Comparison of ENCODE assay signal across 8 cellular contexts in genomic region chr15:90320062-90320884, GRCh38. TPM values are rescaled to one million over a fixed set of nuclear protein-coding genes. Genes with fewer than 3 reads are reported as not detected.
DNase-seq lines count a peak whose midpoint lies in the region; ATAC-seq, FAIRE-seq and TF ChIP-seq lines count a peak whose summit lies in the region.

No MANE protein-coding gene starts in this region.

- intact Hi-C loops in testis (cut with DNase I; ENCODE audit: low total_unique reads): no loop called here

- no peaks in the 10 kb centered on the region for H3K9me2 ChIP-seq in GM23338 (ENCODE audit: insufficient read depth)

- ATAC-seq in GM23338: peak; percentile 96

- H3K27me3 ChIP-seq in GM23338 (ENCODE audit: insufficient read depth) (no peaks in the 10 kb centered on the region), SJSA1 (replicated peaks) (no peaks in the 10 kb centered on the region), testis (no peaks in the 10 kb centered on the region)

- H3K36me3 Mint-ChIP-seq in GM23338 (ENCODE audit: low read depth): no peaks in the 10 kb centered on the region

- H3K27ac Mint-ChIP-seq in GM23338: peak overlapping the region; percentile 85

- DNase-seq in D721Med (ENCODE audit: insufficient read length, low spot score) (peak; percentile 66), GM23338 (ENCODE audit: low spot score) (peak; percentile 94), NAMALWA (ENCODE audit: low spot score) (peak; percentile 87), SJSA1 (ENCODE audit: low read depth in 1 of 2, low spot score in 2 of 2) (peak; percentile 80 to 84), globus pallidus (ENCODE audit: low spot score) (peak; percentile 87), nucleus accumbens (lab: John Stamatoyannopoulos, UW) (peak in 55 of 56 donors; percentile 20 to 86 (median 66)), testis (peak; percentile 88)
- DNase-seq in activated gamma-delta T cell treated with anti-CD3 and anti-CD28 coated beads, Interleukin-2, amount 50 U/mL, for 16 hours (ENCODE audit: low read depth): peak; percentile 42

- H3K9me3 ChIP-seq in SJSA1 (replicated peaks) (0 out of 2 replicates have a peak, but pooled peaks cover 2% of the 10 kb centered on the region), testis (no peaks in the 10 kb centered on the region)

- TF ChIP-seq CTCF in D721Med (IDR thresholded peaks at IDR 0.05; ENCODE audit: insufficient read depth, missing control alignments) (peak; percentile 98), GM23338 (conservative IDR thresholded peaks at IDR 0.05; ENCODE audit: low read depth in 2 of 2) (peak; percentile 98 to 100), testis (IDR thresholded peaks at IDR 0.05) (peak; percentile 89 to 93 (median 92))

- no peak overlapping the region for H3K27ac ChIP-seq in GM23338 (ENCODE audit: low read depth)
- no peak overlapping the region; the same call in 1 of the 2 replicates for H3K27ac ChIP-seq in SJSA1
- H3K27ac ChIP-seq in testis: peak overlapping the region in 1 of 2 donors; percentile 10

- peaks cover 12% of the 10 kb centered on the region; the same call in 2 of the 3 replicates for H3K4me1 Mint-ChIP-seq in GM23338

- H3K4me2 ChIP-seq in GM23338: peak overlapping the region; percentile 69

- H3K36me3 ChIP-seq in GM23338 (ENCODE audit: insufficient read depth): no peaks in the 10 kb centered on the region
- H3K36me3 ChIP-seq in SJSA1: no peaks in the 10 kb centered on the region
- no peaks in the 10 kb centered on the region for H3K36me3 ChIP-seq in testis (ENCODE audit: low read depth, missing control alignments)

- 5 to 9% methylated on average over 17 of the region's 17 CpGs for WGBS in testis, 2 donors

- no peaks in the 10 kb centered on the region for H3K9me3 Mint-ChIP-seq in GM23338

- H3K4me3 ChIP-seq in GM23338 (peak overlapping the region; percentile 39), SJSA1 (no peak overlapping the region), testis (no peak overlapping the region)

- peak overlapping the region; percentile 38; the same call in 1 of the 2 replicates for H2AFZ ChIP-seq in GM23338

- no peaks in the 10 kb centered on the region for H3F3A ChIP-seq in GM23338 (replicated peaks; ENCODE audit: low read depth)

- no peaks in the 10 kb centered on the region for H3K79me2 ChIP-seq in GM23338 (replicated peaks; ENCODE audit: insufficient read depth)

- peaks cover 2% of the 10 kb centered on the region for H3K27me3 Mint-ChIP-seq in GM23338 (ENCODE audit: insufficient read depth, low read depth, poor library complexity)

- H3K4me1 ChIP-seq in GM23338 (ENCODE audit: insufficient read depth) (peaks cover 7% of the 10 kb centered on the region; the same call in 1 of the 2 replicates), SJSA1 (replicated peaks) (peaks cover 23% of the 10 kb centered on the region), testis (peaks cover 7% of the 10 kb centered on the region)

- no peaks in the 10 kb centered on the region for H4K20me1 ChIP-seq in GM23338 (replicated peaks; ENCODE audit: insufficient read depth)

- no peak for FAIRE-seq in D721Med (lab: Jason Lieb, UNC)

- peak overlapping the region; percentile 63 for H3K4me3 Mint-ChIP-seq in GM23338

- no peak for TF ChIP-seq POLR2A in testis (IDR thresholded peaks at IDR 0.05)

TF ChIP-seq in GM23338, 12 proteins besides CTCF, POLR2A, EP300 and RAD21 (continues in another document):
- no peak for TF ChIP-seq ZNF462 (CRISPR knock-in tag; IDR thresholded peaks at IDR 0.05)
- TF ChIP-seq REST (IDR thresholded peaks at IDR 0.05; ENCODE audit: unreplicated experiment): no peak
- no peak for TF ChIP-seq ZNF114 (CRISPR knock-in tag; IDR thresholded peaks at IDR 0.05)
- TF ChIP-seq NANOG (IDR thresholded peaks at IDR 0.05; ENCODE audit: borderline replicate concordance): no peak

RNA-seq across cellular contexts. Expression of gene ZNF774, which starts 31.8 kb away (rescaled TPM):
- 1.5 and 1.8 TPM in 2 replicates for total RNA-seq in GM23338 (2014; rRNA removed; shearing (Covaris generic))
- polyA plus RNA-seq in GM23338 (2016; fragmentation: Nextera tagmentation; extraction: Ambion mirVana) (0.45 and 0.54 TPM in 2 replicates), testis (ENCODE audit: insufficient read depth, low read depth, low replicate concordance) (5.6 TPM)
- total RNA-seq in SJSA1 (2014; rRNA removed; shearing (Covaris generic)): 0.66 and 4.1 TPM in 2 replicates
- total RNA-seq in testis: 1 to 10 TPM; 2.5 to 8.7 TPM

RNA-seq across cellular contexts. Expression of gene NGRN, which starts 54.8 kb away (rescaled TPM):
- 92.2 and 131 TPM in 2 replicates for total RNA-seq in GM23338 (2014; rRNA removed; shearing (Covaris generic))
- polyA plus RNA-seq in GM23338 (2016; fragmentation: Nextera tagmentation; extraction: Ambion mirVana) (79.2 and 88.9 TPM in 2 replicates), testis (ENCODE audit: insufficient read depth, low read depth, low replicate concordance) (82.9 TPM)
- total RNA-seq in SJSA1 (2014; rRNA removed; shearing (Covaris generic)): 138 and 157 TPM in 2 replicates
- 10 to 100 TPM; 86.1 to 95.6 TPM for total RNA-seq in testis

Comparison
In these comparisons a context has a peak if more than half of its experiments do, and no peak if none do; other contexts are left out.
1. DNase-seq: peak in every context shown above with its lines; median percentile 94 in GM23338; 88 in testis; 87 in NAMALWA; 87 in globus pallidus; 82 in SJSA1; 66 in D721Med; 66 in nucleus accumbens; 42 in activated gamma-delta T cell treated with anti-CD3 and anti-CD28 coated beads, Interleukin-2, amount 50 U/mL, for 16 hours.